Comparison of ENCODE assay signal across 36 cellular contexts in the genomic region with DNA sequence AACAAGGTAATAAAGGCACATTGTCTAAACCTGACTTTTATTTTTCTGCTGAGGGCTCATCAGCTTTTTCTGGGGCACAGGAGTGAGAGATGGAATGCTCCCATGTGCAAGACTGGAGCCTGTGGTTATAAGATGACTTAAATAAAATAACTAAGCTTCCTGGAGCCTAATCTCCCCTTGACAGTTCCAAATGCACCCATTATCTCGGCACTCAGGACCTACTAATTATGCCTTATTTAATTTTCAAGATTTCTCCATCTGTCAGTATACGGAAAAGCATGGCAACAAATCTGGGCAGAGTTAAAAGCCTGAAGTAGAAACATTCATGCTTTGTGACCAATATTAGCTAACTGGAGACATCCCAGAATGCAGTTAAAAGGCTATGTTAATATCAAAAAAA.
"Had no signal": no experiment of that assay in that cellular context is flagged by ENCODE, and none has a peak within 500 bp of the region (broad histone marks: within the 10 kb centered on the region; RNA-seq: fewer than 3 reads in every experiment).

No MANE protein-coding gene starts in this region.

- H3K27me3 ChIP-seq: adrenal gland, body of pancreas, breast epithelium, Peyer's patch, SJSA1 had no signal

- H3K9me3 ChIP-seq: adrenal gland, body of pancreas, breast epithelium, Peyer's patch, SJSA1 had no signal

- ATAC-seq: activated CD8-positive, alpha-beta memory T cell treated with anti-CD3 and anti-CD28 coated beads, Interleukin-2, amount 10 ng/mL, durations not matched to agents 7 days and 5 days; activated naive CD4-positive, alpha-beta T cell treated with anti-CD3 and anti-CD28 coated beads, Interleukin-2, amount 50 U/mL, for 72 hours; activated T-cell treated with anti-CD3 and anti-CD28 coated beads, Interleukin-2, amount 50 U/mL, for 72 hours; body of pancreas; PC-3 had no signal

- H3K36me3 ChIP-seq: adrenal gland, breast epithelium, Peyer's patch, SJSA1 had no signal

- DNase-seq: activated CD4-positive, alpha-beta memory T cell treated with anti-CD3 and anti-CD28 coated beads, Interleukin-2, amount 10 ng/mL, durations not matched to agents 7 days and 5 days; activated CD4-positive, alpha-beta T cell treated with anti-CD3 and anti-CD28 coated beads for 1 hour; activated CD4-positive, alpha-beta T cell treated with anti-CD3 and anti-CD28 coated beads for 48 hours; activated CD4-positive, CD25-positive, alpha-beta regulatory T cell; activated CD8-positive, alpha-beta memory T cell treated with anti-CD3 and anti-CD28 coated beads for 24 hours; activated CD8-positive, alpha-beta memory T cell treated with anti-CD3 and anti-CD28 coated beads, Interleukin-2, amount 10 ng/mL, durations not matched to agents 7 days and 5 days; activated gamma-delta T cell; activated naive CD4-positive, alpha-beta T cell treated with anti-CD3 and anti-CD28 coated beads for 36 hours; activated T-cell treated with anti-CD3 and anti-CD28 coated beads, Interleukin-2, amount 50 U/mL, for 1 hour; activated T-cell treated with anti-CD3 and anti-CD28 coated beads, Interleukin-2, amount 50 U/mL, for 72 hours; adrenal gland; body of pancreas; cerebellar nuclear complex; IMR-90; Karpas-422; KBM-7; NCI-H1048; NCI-H1105 treated with DMSO at 0.1 percent for 48 hours; NCI-H1436; NCI-H1694; NCI-H1930; NCI-H2081 treated with DMSO at 0.1 percent for 48 hours; NCI-H526; NCI-H774; PC-3; Peyer's patch; RPMI8226; SHP77 treated with DMSO at 0.1 percent for 48 hours; SW 1271; T-helper 1 cell; T-helper 2 cell; T-helper 9 cell had no signal

- H3K4me3 ChIP-seq: adrenal gland, body of pancreas, breast epithelium, Peyer's patch, SJSA1 had no signal

- H3K4me1 ChIP-seq: adrenal gland, body of pancreas, breast epithelium, Peyer's patch, SJSA1 had no signal

- H3K27ac ChIP-seq: adrenal gland, body of pancreas, breast epithelium, Peyer's patch, SJSA1, VCaP had no signal
